11 cellular contexts compared by ENCODE assay signal in genomic region chr11:83682645-83682973, GRCh38.
A peak's percentile ranks its signal among the peaks of the same experiment; 100 is the strongest.
DNase-seq lines count a peak whose midpoint lies in the region; ATAC-seq and TF ChIP-seq lines count a peak whose summit lies in the region.
"Had no signal": no experiment of that assay in that cellular context is flagged by ENCODE, and none has a peak within 500 bp of the region (broad histone marks: within the 10 kb centered on the region; RNA-seq: fewer than 3 reads in every experiment).

No MANE protein-coding gene starts in this region.

- H3K27me3 ChIP-seq in uterus: no peaks in the 10 kb centered on the region
- H3K27me3 ChIP-seq: transverse colon had no signal

- DNase-seq in NCI-H82 treated with DMSO at 0.1 percent for 48 hours (lab: John Stamatoyannopoulos, UW; ENCODE audit: unreplicated experiment) (peak; percentile 8), Kasumi-1 (lab: John Stamatoyannopoulos, UW) (no peak), uterus (no peak), GOT3 (lab: John Stamatoyannopoulos, UW) (no peak)
- DNase-seq in stimulated activated CD4-positive, alpha-beta T cell treated with anti-CD3 and anti-CD28 coated beads, Interleukin-2, amount 100 ng/mL, for 24 hours: no peak
- DNase-seq: activated gamma-delta T cell treated with Interleukin-2 at 50 U/mL for 16 hours, PC-3, transverse colon had no signal

- no peaks in the 10 kb centered on the region for H3K36me3 ChIP-seq in uterus
- H3K36me3 ChIP-seq: transverse colon had no signal

- no peaks in the 10 kb centered on the region for H3K9me3 ChIP-seq in uterus
- H3K9me3 ChIP-seq: transverse colon had no signal

- no peak for TF ChIP-seq POLR2A in uterus (IDR thresholded peaks at IDR 0.05)

- intact Hi-C loops in uterus (cut with DNase I; ENCODE audit: low total_unique reads): no loop called here

- no peak for TF ChIP-seq CTCF in uterus (IDR thresholded peaks at IDR 0.05)

- no peak overlapping the region for H3K27ac ChIP-seq in uterus
- H3K27ac ChIP-seq: transverse colon had no signal

- H3K4me3 ChIP-seq in uterus: no peak overlapping the region
- H3K4me3 ChIP-seq: transverse colon had no signal

- ATAC-seq in GM18498 (IDR thresholded peaks at IDR 0.05; ENCODE audit: unreplicated experiment) (peak; percentile 98), GM19467 (IDR thresholded peaks at IDR 0.05; ENCODE audit: unreplicated experiment) (peak; percentile 71), HG03025 (IDR thresholded peaks at IDR 0.05; ENCODE audit: low FRiP score, unreplicated experiment) (peak; percentile 88)
- ATAC-seq: PC-3 had no signal

- no peaks in the 10 kb centered on the region for H3K4me1 ChIP-seq in uterus
- H3K4me1 ChIP-seq: transverse colon had no signal
